In the genomic region with DNA sequence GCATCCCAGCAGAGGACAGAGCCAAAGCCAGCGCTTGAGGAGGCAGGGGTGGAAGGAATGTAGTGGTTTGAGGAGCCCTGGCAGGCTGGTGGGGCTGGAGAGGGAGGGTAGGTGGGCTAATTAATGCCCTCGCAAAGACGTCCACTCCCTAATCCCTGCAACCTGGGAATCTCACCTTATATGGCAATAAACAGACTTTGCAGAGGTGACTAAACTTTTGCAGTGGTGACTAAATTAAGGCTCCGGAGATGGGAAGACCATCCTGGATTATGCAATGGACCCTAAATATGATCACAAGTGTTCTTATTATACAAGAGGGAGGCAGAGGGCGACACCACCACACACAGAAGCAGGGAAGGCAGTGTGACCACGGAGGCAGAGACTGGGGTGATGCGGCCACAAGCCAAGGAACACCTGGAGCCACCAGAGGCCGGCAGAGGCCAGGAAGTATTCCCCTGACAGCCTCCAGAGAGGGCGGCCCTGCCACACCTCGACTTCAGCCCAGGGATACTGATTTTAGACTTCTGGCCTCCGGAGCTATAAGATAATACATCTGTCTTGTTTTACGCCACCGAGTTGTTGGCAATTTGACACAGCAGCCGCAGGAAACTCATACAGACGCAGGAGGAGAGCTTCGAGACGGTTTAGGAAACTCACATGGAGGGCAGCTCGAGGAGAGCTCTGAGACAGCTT, we compare ENCODE assay signal across 27 cellular contexts. TPM values are rescaled to one million over a fixed set of nuclear protein-coding genes. Genes with fewer than 3 reads are reported as not detected.
A peak's percentile ranks its signal among the peaks of the same experiment; 100 is the strongest.
DNase-seq lines count a peak whose midpoint lies in the region; ATAC-seq, FAIRE-seq and TF ChIP-seq lines count a peak whose summit lies in the region.
"Had no signal": no experiment of that assay in that cellular context is flagged by ENCODE, and none has a peak within 500 bp of the region (broad histone marks: within the 10 kb centered on the region; RNA-seq: fewer than 3 reads in every experiment).

No MANE protein-coding gene starts in this region.

- no peak for TF ChIP-seq POLR2A in K562 (conservative IDR thresholded peaks at IDR 0.05)

- H3K79me2 ChIP-seq in K562 (ENCODE audit: control insufficient read depth, insufficient read depth, low read length), result no peaks in the 10 kb centered on the region; the same call in 2 of the 3 replicates

- CTCF ChIA-PET in CD8-positive, alpha-beta memory T cell (lab: Charles Lee), result no interaction called here
- CTCF ChIA-PET in K562 (lab: Yijun Ruan, JAX; ENCODE audit: low intra/inter-chr PET ratio), result interaction anchor here (0.7 to 1.0 kb wide), 2 partner anchors 26 to 119 kb away, joined by 3 read pairs; no protein-coding TSS in a partner anchor
- CTCF ChIA-PET in CD4-positive, alpha-beta memory T cell (lab: Charles Lee; ENCODE audit: partially characterized antibody), result no interaction called here

- no peak overlapping the region for H3K4ac ChIP-seq in neuronal stem cell (ENCODE audit: low read length)

- peak overlapping the region; percentile 65 for H3K27ac ChIP-seq in CD8-positive, alpha-beta memory T cell (ENCODE audit: low read depth, low read length)
- H3K27ac ChIP-seq in K562 (ENCODE audit: extremely low read depth, low read depth, low read length) (peak overlapping the region; percentile 82), neuronal stem cell (replicated peaks; ENCODE audit: low read length) (no peak overlapping the region)
- H3K27ac ChIP-seq in CD4-positive, alpha-beta memory T cell (ENCODE audit: low read depth, low read length), result no peak overlapping the region
- H3K27ac ChIP-seq: BLaER1 treated with 17β-estradiol and CSF1 and Interleukin-3, amounts not matched to agents 10 nM and 100 nM; SJSA1; testis had no signal

- no peak overlapping the region for H2BK120ac ChIP-seq in neuronal stem cell (ENCODE audit: low read depth, low read length)

- intact Hi-C loops in K562 (cut with micrococcal nuclease), result loop anchor here (1.0 to 10.0 kb wide), 3 partner anchors 11 to 217 kb away; partner anchors contain the start of gene FBXO6
- intact Hi-C loops in CD4-positive, alpha-beta memory T cell (cut with micrococcal nuclease), result no loop called here

- H3K9ac ChIP-seq in K562 (ENCODE audit: insufficient read depth in 1 of 2, low read depth in 2 of 2, low read length in 2 of 2), result peak overlapping the region; percentile 44 to 65; a peak in 3 of 4 replicates
- H3K9ac ChIP-seq in neuronal stem cell (ENCODE audit: low read depth, low read length, poor library complexity), result peak overlapping the region; percentile 16
- H3K9ac ChIP-seq: BLaER1 treated with 17β-estradiol and CSF1 and Interleukin-3, amounts not matched to agents 10 nM and 100 nM had no signal

- H2AFZ ChIP-seq in K562 (ENCODE audit: low read depth, low read length) (peak overlapping the region; percentile 90), neuronal stem cell (ENCODE audit: low read length) (no peak overlapping the region)

- H3K27me3 Mint-ChIP-seq in CD8-positive, alpha-beta memory T cell, result peaks cover 18 to 38% of the 10 kb centered on the region in 2 donors
- peaks cover 10 to 20% of the 10 kb centered on the region in 2 donors for H3K27me3 Mint-ChIP-seq in CD4-positive, alpha-beta memory T cell

- peak; percentile 68 for FAIRE-seq in K562 (lab: Jason Lieb, UNC)
- FAIRE-seq: TTC549 had no signal

- H4K91ac ChIP-seq in neuronal stem cell (ENCODE audit: low read depth, low read length, poor library complexity), result no peak overlapping the region

- no peak overlapping the region for H4K8ac ChIP-seq in neuronal stem cell (ENCODE audit: low read depth, low read length)

- no peak overlapping the region for H3K14ac ChIP-seq in neuronal stem cell (ENCODE audit: low read length)

- H3K23ac ChIP-seq in neuronal stem cell (ENCODE audit: low read depth, low read length, poor library complexity), result no peak overlapping the region

- H3K27me3 ChIP-seq in CD8-positive, alpha-beta memory T cell (ENCODE audit: insufficient read depth, low read length, poor library complexity, severe bottlenecking), result no peaks in the 10 kb centered on the region
- H3K27me3 ChIP-seq in K562 (ENCODE audit: control insufficient read depth in 2 of 2, insufficient read depth in 2 of 2, low read length in 2 of 2) (no peaks in the 10 kb centered on the region), neuronal stem cell (ENCODE audit: control insufficient read depth in 3 of 3, insufficient read depth in 3 of 3, low read depth in 1 of 3, low read length in 3 of 3) (peaks cover 0 to 22% (median 0%) of the 10 kb centered on the region in 3 experiments)
- H3K27me3 ChIP-seq in CD4-positive, alpha-beta memory T cell (ENCODE audit: insufficient read depth, low read length), result no peaks in the 10 kb centered on the region
- H3K27me3 ChIP-seq: testis had no signal

- no peaks in the 10 kb centered on the region for H3K36me3 Mint-ChIP-seq in CD8-positive, alpha-beta memory T cell
- no peaks in the 10 kb centered on the region for H3K36me3 Mint-ChIP-seq in CD4-positive, alpha-beta memory T cell
- H3K36me3 Mint-ChIP-seq: stimulated activated naive B cell treated with anti-CD40 and anti-IgM and Interleukin-4, amounts not matched to agents 10 μg/mL and 1 μg/mL and 100 μg/mL, for 72 hours; T-cell had no signal

- H3K27ac Mint-ChIP-seq in CD8-positive, alpha-beta memory T cell, result peak overlapping the region in 1 of 8 donors; percentile 29
- no peak overlapping the region for H3K27ac Mint-ChIP-seq in CD4-positive, alpha-beta memory T cell
- H3K27ac Mint-ChIP-seq: activated CD8-positive, alpha-beta T cell treated with anti-CD3 and anti-CD28 coated beads, Interleukin-2, amount 10 ng/mL, durations not matched to agents 7 days and 5 days; dendritic cell treated with granulocyte-macrophage colony-stimulating factor and Interleukin-4, amounts not matched to agents 40 ng/mL and 50 ng/mL, for 4 days; stimulated activated naive B cell treated with anti-CD40 and anti-IgM and Interleukin-4, amounts not matched to agents 10 μg/mL and 1 μg/mL and 100 μg/mL, for 72 hours; T-cell had no signal

- H3K9me1 ChIP-seq in K562 (ENCODE audit: control insufficient read depth, insufficient read depth, low read length), result no peaks in the 10 kb centered on the region

- in situ Hi-C loops in K562 (cut with MboI), result no loop called here

- TF ChIP-seq EP300 in K562 (IDR thresholded peaks at IDR 0.05; ENCODE audit: low read length), result peak; percentile 33; the same call in 1 of the 2 replicates

- 38% methylated on average over 18 of the region's 18 CpGs for WGBS in K562 (ENCODE audit: insufficient coverage, low coverage, missing lambda C conversion rate)
- WGBS in neuronal stem cell (ENCODE audit: extremely low coverage in 2 of 2, insufficient read length in 2 of 2, insufficient replicate concordance in 1 of 2), 2 donors, result no CpG with 5 or more reads among the region's 18 CpGs

- no peak overlapping the region for H2BK5ac ChIP-seq in neuronal stem cell (ENCODE audit: low read length)

- DNase-seq in CD8-positive, alpha-beta memory T cell, result no peak
- DNase-seq in HT1080 (ENCODE audit: low read depth) (peak; percentile 25), K562 (ENCODE audit: extremely low read depth in 1 of 4, low spot score in 3 of 4) (peak in 3 of 4 experiments; percentile 46 to 81 (median 54)), neuronal stem cell (ENCODE audit: low spot score) (no peak), H4 (ENCODE audit: low spot score) (no peak), cerebellar cortex (ENCODE audit: low spot score) (no peak)
- no peak for DNase-seq in CD4-positive, alpha-beta memory T cell
- DNase-seq: activated CD8-positive, alpha-beta T cell treated with anti-CD3 and anti-CD28 coated beads, Interleukin-2, amount 10 ng/mL, durations not matched to agents 7 days and 5 days; activated naive CD4-positive, alpha-beta T cell; DND-41; H9; kidney glomerular epithelial cell; mammary epithelial cell; MM.1S; stimulated activated CD4-positive, alpha-beta T cell treated with anti-CD3 and anti-CD28 coated beads, Interleukin-12 subunit alpha, Interleukin-12 subunit beta, amount 100 ng/mL, for 4 hours; stimulated activated CD4-positive, alpha-beta T cell treated with anti-CD3 and anti-CD28 coated beads, Interleukin-4, amount 100 ng/mL, for 24 hours; stimulated activated naive B cell treated with anti-CD40 and anti-IgM and Interleukin-4, amounts not matched to agents 10 μg/mL and 1 μg/mL and 100 μg/mL, for 72 hours; T-cell; testis had no signal

- TF ChIP-seq CTCF in K562 (IDR thresholded peaks at IDR 0.05 in 2 of 3, conservative IDR thresholded peaks at IDR 0.05 in 1 of 3; ENCODE audit: insufficient read depth in 2 of 3, low read depth in 1 of 3, low read length in 3 of 3), result peak; percentile 50 to 73 (median 65)

- H3K4me3 ChIP-seq in CD8-positive, alpha-beta memory T cell (ENCODE audit: low read length), result no peak overlapping the region
- H3K4me3 ChIP-seq in K562 (no peak overlapping the region), neuronal stem cell (ENCODE audit: low read length in 2 of 2) (no peak overlapping the region)
- H3K4me3 ChIP-seq in CD4-positive, alpha-beta memory T cell (ENCODE audit: low read length in 2 of 2), result no peak overlapping the region
- H3K4me3 ChIP-seq: BLaER1 treated with 17β-estradiol and CSF1 and Interleukin-3, amounts not matched to agents 10 nM and 100 nM; SJSA1; testis had no signal

- H3K4me2 ChIP-seq in K562 (ENCODE audit: insufficient read depth, low read length) (peak overlapping the region; percentile 14), neuronal stem cell (ENCODE audit: insufficient read depth, low read length, poor library complexity, severe bottlenecking) (no peak overlapping the region)

- no peaks in the 10 kb centered on the region for H3K9me3 ChIP-seq in CD8-positive, alpha-beta memory T cell (ENCODE audit: low read length)
- H3K9me3 ChIP-seq in K562 (replicated peaks; ENCODE audit: control insufficient read depth, insufficient read depth, low read depth, low read length), result peaks cover 3% of the 10 kb centered on the region; the same call in 1 of the 2 replicates
- H3K9me3 ChIP-seq in neuronal stem cell (replicated peaks in 1 of 2; ENCODE audit: control insufficient read depth in 2 of 2, insufficient read depth in 1 of 2, low read depth in 1 of 2, low read length in 2 of 2), result no peaks in the 10 kb centered on the region
- no peaks in the 10 kb centered on the region for H3K9me3 ChIP-seq in CD4-positive, alpha-beta memory T cell (ENCODE audit: control insufficient read depth in 1 of 2, low read length in 2 of 2)
- H3K9me3 ChIP-seq: BLaER1 treated with 17β-estradiol and CSF1 and Interleukin-3, amounts not matched to agents 10 nM and 100 nM; SJSA1; testis had no signal

- POLR2A ChIA-PET in CD8-positive, alpha-beta memory T cell (lab: Charles Lee), result no interaction called here
- POLR2A ChIA-PET in K562 (lab: Yijun Ruan, JAX), result interaction anchor here (0.6 to 6.7 kb wide), 15 partner anchors 9 to 630 kb away, joined by 3 to 159 read pairs (median 4); no protein-coding TSS in a partner anchor
- POLR2A ChIA-PET in CD4-positive, alpha-beta memory T cell (lab: Charles Lee; ENCODE audit: partially characterized antibody), result no interaction called here

- H3K9me3 Mint-ChIP-seq in CD8-positive, alpha-beta memory T cell, result no peaks in the 10 kb centered on the region
- no peaks in the 10 kb centered on the region for H3K9me3 Mint-ChIP-seq in CD4-positive, alpha-beta memory T cell
- H3K9me3 Mint-ChIP-seq: dendritic cell treated with granulocyte-macrophage colony-stimulating factor and Interleukin-4, amounts not matched to agents 40 ng/mL and 50 ng/mL, for 4 days; T-cell had no signal

- no peak overlapping the region for H2BK15ac ChIP-seq in neuronal stem cell (ENCODE audit: low read length)

- H3K4me1 ChIP-seq in CD8-positive, alpha-beta memory T cell (ENCODE audit: insufficient read depth, low read length), result no peaks in the 10 kb centered on the region
- peaks cover 48 to 71% of the 10 kb centered on the region in 2 experiments for H3K4me1 ChIP-seq in K562 (replicated peaks in 1 of 2; ENCODE audit: control insufficient read depth in 2 of 2, insufficient read depth in 2 of 2, low read length in 2 of 2)
- H3K4me1 ChIP-seq in neuronal stem cell (ENCODE audit: control insufficient read depth in 2 of 2, insufficient read depth in 1 of 2, low read depth in 1 of 2, low read length in 2 of 2), result peaks cover 4 to 7% of the 10 kb centered on the region in 2 donors
- H3K4me1 ChIP-seq in CD4-positive, alpha-beta memory T cell (ENCODE audit: insufficient read depth, low read length), result no peaks in the 10 kb centered on the region
- H3K4me1 ChIP-seq: SJSA1 had no signal

- peak; percentile 26 to 63; a peak in 3 of 4 replicates for TF ChIP-seq RAD21 in K562 (CRISPR knock-in tag; conservative IDR thresholded peaks at IDR 0.05 in 1 of 2, IDR thresholded peaks at IDR 0.05 in 1 of 2)

- no peaks in the 10 kb centered on the region for H3K4me1 Mint-ChIP-seq in CD8-positive, alpha-beta memory T cell
- H3K4me1 Mint-ChIP-seq in CD4-positive, alpha-beta memory T cell, result no peaks in the 10 kb centered on the region
- H3K4me1 Mint-ChIP-seq: T-cell had no signal

- H2BK12ac ChIP-seq in neuronal stem cell (ENCODE audit: low read length), result no peak overlapping the region

- no TSS peak for BruUV-seq in K562 (replicated peaks; lab: Mats Ljungman, UMichigan)

- H3K4me3 Mint-ChIP-seq in CD8-positive, alpha-beta memory T cell, result no peak overlapping the region
- no peak overlapping the region for H3K4me3 Mint-ChIP-seq in CD4-positive, alpha-beta memory T cell
- H3K4me3 Mint-ChIP-seq: activated CD8-positive, alpha-beta T cell treated with anti-CD3 and anti-CD28 coated beads, Interleukin-2, amount 10 ng/mL, durations not matched to agents 7 days and 5 days; dendritic cell treated with granulocyte-macrophage colony-stimulating factor and Interleukin-4, amounts not matched to agents 40 ng/mL and 50 ng/mL, for 4 days; H9; stimulated activated naive B cell treated with anti-CD40 and anti-IgM and Interleukin-4, amounts not matched to agents 10 μg/mL and 1 μg/mL and 100 μg/mL, for 72 hours; T-cell had no signal

- H2AK5ac ChIP-seq in neuronal stem cell (ENCODE audit: low read depth, low read length), result no peak overlapping the region

- no peaks in the 10 kb centered on the region for H3K36me3 ChIP-seq in CD8-positive, alpha-beta memory T cell (ENCODE audit: insufficient read depth, low read length)
- H3K36me3 ChIP-seq in K562 (ENCODE audit: control insufficient read depth, insufficient read depth, low read length), result no peaks in the 10 kb centered on the region
- H3K36me3 ChIP-seq in neuronal stem cell (replicated peaks in 1 of 2; ENCODE audit: control insufficient read depth in 2 of 2, insufficient read depth in 2 of 2, low read length in 2 of 2), result no peaks in the 10 kb centered on the region
- H3K36me3 ChIP-seq in CD4-positive, alpha-beta memory T cell (ENCODE audit: insufficient read depth, low read length), result no peaks in the 10 kb centered on the region
- H3K36me3 ChIP-seq: BLaER1 treated with 17β-estradiol and CSF1 and Interleukin-3, amounts not matched to agents 10 nM and 100 nM; SJSA1 had no signal

- peak; percentile 56 for ATAC-seq in K562
- ATAC-seq: activated CD8-positive, alpha-beta T cell treated with anti-CD3 and anti-CD28 coated beads, Interleukin-2, amount 10 ng/mL, durations not matched to agents 7 days and 5 days; stimulated activated naive B cell treated with anti-CD40 and anti-IgM and Interleukin-4, amounts not matched to agents 10 μg/mL and 1 μg/mL and 100 μg/mL, for 72 hours; T-cell had no signal

- no peaks in the 10 kb centered on the region for H4K20me1 ChIP-seq in K562 (replicated peaks; ENCODE audit: control insufficient read depth, insufficient read depth, low read length)

- peaks cover 3% of the 10 kb centered on the region for H3K79me1 ChIP-seq in neuronal stem cell (ENCODE audit: low read depth, low read length)

- no peak overlapping the region for H3K18ac ChIP-seq in neuronal stem cell (ENCODE audit: low read length)

RNA-seq across cellular contexts. Expression of gene NPPB, which starts 23.1 kb away (rescaled TPM):
- total RNA-seq in CD8-positive, alpha-beta memory T cell, result not detected
- not detected for polyA plus RNA-seq in CD8-positive, alpha-beta memory T cell
- not detected in 2 replicates for total RNA-seq in HT1080 (2014; rRNA removed; shearing (Covaris generic))
- polyA plus RNA-seq in HT1080 (2015; cell fraction: cytosol; rRNA removed), result not detected in 2 replicates
- polyA plus RNA-seq in HT1080 (2015; cell fraction: nucleus; rRNA removed), result not detected in 2 replicates
- total RNA-seq in K562 (2011; cell fraction: chromatin; rRNA removed; ENCODE audit: low replicate concordance), result not detected in 2 replicates
- total RNA-seq in K562 (2011; cell fraction: nucleolus; rRNA removed), result not detected in 2 replicates
- not detected in 2 replicates for total RNA-seq in K562 (2011; cell fraction: nucleoplasm; rRNA removed)
- total RNA-seq in K562 (2014; rRNA removed) (not detected in 2 replicates), K562 (2014; rRNA removed; fragmentation: Illumina TruSeq; extraction: Trizol) (not detected in 2 replicates), K562 (2015; rRNA removed; fragmentation: Illumina TruSeq; extraction: Trizol) (not detected in 2 replicates), K562 (2021) (not detected in 2 replicates)
- polyA plus RNA-seq in K562 (2011; rRNA removed) (not detected in 2 replicates), K562 (2014; fragmentation: Illumina TruSeq; extraction: Trizol) (not detected in 2 replicates), K562 (2014; fragmentation: Nextera tagmentation; extraction: Ambion mirVana) (not detected), K562 (2014; rRNA removed) (not detected in 2 replicates)
- not detected in 2 replicates for polyA plus RNA-seq in K562 (2011; cell fraction: cytosol; rRNA removed)
- not detected in 2 replicates for polyA plus RNA-seq in K562 (2011; cell fraction: nucleus; rRNA removed)
- polyA plus RNA-seq in K562 (2012), result not detected in 2 replicates
- not detected in 2 replicates for polyA minus RNA-seq in K562 (2011; rRNA and poly(A)+ RNA removed)
- not detected in 2 replicates for polyA minus RNA-seq in K562 (2011; cell fraction: cytosol; rRNA and poly(A)+ RNA removed)
- not detected in 2 replicates for polyA minus RNA-seq in K562 (2011; cell fraction: nucleus; rRNA and poly(A)+ RNA removed)
- polyA plus RNA-seq in neuronal stem cell (2013, experiment 1 of 2), result 5.4 TPM
- 5.2 TPM for polyA plus RNA-seq in neuronal stem cell (2013, experiment 2 of 2)
- not detected in 2 replicates for total RNA-seq in H4 (2014; rRNA removed; shearing (Covaris generic))
- not detected for total RNA-seq in CD4-positive, alpha-beta memory T cell
- polyA plus RNA-seq in CD4-positive, alpha-beta memory T cell, result not detected
- total RNA-seq: activated CD8-positive, alpha-beta T cell treated with anti-CD3 and anti-CD28 coated beads, Interleukin-2, amount 10 ng/mL, durations not matched to agents 7 days and 5 days; NCI-H460; renal cortical epithelial cell; T-cell had no signal
- polyA plus RNA-seq: AG04450, mammary epithelial cell had no signal

RNA-seq across cellular contexts. Expression of gene NPPA, which starts 34.3 kb away (rescaled TPM):
- not detected for total RNA-seq in CD8-positive, alpha-beta memory T cell
- not detected for polyA plus RNA-seq in CD8-positive, alpha-beta memory T cell
- total RNA-seq in HT1080 (2014; rRNA removed; shearing (Covaris generic)), result not detected in 2 replicates
- not detected in 2 replicates for polyA plus RNA-seq in HT1080 (2015; cell fraction: cytosol; rRNA removed)
- not detected in 2 replicates for polyA plus RNA-seq in HT1080 (2015; cell fraction: nucleus; rRNA removed)
- total RNA-seq in K562 (2011; cell fraction: chromatin; rRNA removed; ENCODE audit: low replicate concordance), result not detected in 2 replicates
- not detected in 2 replicates for total RNA-seq in K562 (2011; cell fraction: nucleolus; rRNA removed)
- not detected in 2 replicates for total RNA-seq in K562 (2011; cell fraction: nucleoplasm; rRNA removed)
- total RNA-seq in K562 (2014; rRNA removed) (not detected in 2 replicates), K562 (2014; rRNA removed; fragmentation: Illumina TruSeq; extraction: Trizol) (not detected in 2 replicates), K562 (2015; rRNA removed; fragmentation: Illumina TruSeq; extraction: Trizol) (not detected in 2 replicates), K562 (2021) (not detected in 2 replicates)
- polyA plus RNA-seq in K562 (2011; rRNA removed) (not detected in 2 replicates), K562 (2014; fragmentation: Illumina TruSeq; extraction: Trizol) (not detected in 2 replicates), K562 (2014; fragmentation: Nextera tagmentation; extraction: Ambion mirVana) (not detected), K562 (2014; rRNA removed) (not detected in 2 replicates)
- polyA plus RNA-seq in K562 (2011; cell fraction: cytosol; rRNA removed), result not detected in 2 replicates
- polyA plus RNA-seq in K562 (2011; cell fraction: nucleus; rRNA removed), result not detected in 2 replicates
- 0.37 and 0.44 TPM in 2 replicates for polyA plus RNA-seq in K562 (2012)
- not detected in 2 replicates for polyA minus RNA-seq in K562 (2011; rRNA and poly(A)+ RNA removed)
- not detected in 2 replicates for polyA minus RNA-seq in K562 (2011; cell fraction: cytosol; rRNA and poly(A)+ RNA removed)
- not detected in 2 replicates for polyA minus RNA-seq in K562 (2011; cell fraction: nucleus; rRNA and poly(A)+ RNA removed)
- polyA plus RNA-seq in neuronal stem cell (2013, experiment 1 of 2), result not detected
- polyA plus RNA-seq in neuronal stem cell (2013, experiment 2 of 2), result not detected
- not detected in 2 replicates for total RNA-seq in H4 (2014; rRNA removed; shearing (Covaris generic))
- total RNA-seq in CD4-positive, alpha-beta memory T cell, result not detected
- not detected for polyA plus RNA-seq in CD4-positive, alpha-beta memory T cell
- total RNA-seq: activated CD8-positive, alpha-beta T cell treated with anti-CD3 and anti-CD28 coated beads, Interleukin-2, amount 10 ng/mL, durations not matched to agents 7 days and 5 days; glomerular endothelial cell; H9; mammary epithelial cell; NCI-H460; renal cortical epithelial cell; SJSA1; T-cell; testis had no signal
- polyA plus RNA-seq: AG04450, mammary epithelial cell had no signal

RNA-seq across cellular contexts. Expression of gene KIAA2013, which starts 44.3 kb away (rescaled TPM):
- total RNA-seq in CD8-positive, alpha-beta memory T cell, result 10 to 100 TPM; 31.3 to 33.9 TPM
- 63.2 TPM for polyA plus RNA-seq in CD8-positive, alpha-beta memory T cell
- total RNA-seq in HT1080 (2014; rRNA removed; shearing (Covaris generic)), result 62.1 and 78.4 TPM in 2 replicates
- 76.9 and 86.2 TPM in 2 replicates for polyA plus RNA-seq in HT1080 (2015; cell fraction: cytosol; rRNA removed)
- polyA plus RNA-seq in HT1080 (2015; cell fraction: nucleus; rRNA removed), result 60.8 and 66.9 TPM in 2 replicates
- 23.5 and 87.3 TPM in 2 replicates for total RNA-seq in K562 (2011; cell fraction: chromatin; rRNA removed; ENCODE audit: low replicate concordance)
- 116 and 137 TPM in 2 replicates for total RNA-seq in K562 (2011; cell fraction: nucleolus; rRNA removed)
- total RNA-seq in K562 (2011; cell fraction: nucleoplasm; rRNA removed), result 76.4 and 80.1 TPM in 2 replicates
- 55.0 and 62.5 TPM in 2 replicates for total RNA-seq in K562 (2014; rRNA removed)
- total RNA-seq in K562 (2014; rRNA removed; fragmentation: Illumina TruSeq; extraction: Trizol), result 10.8 and 12.9 TPM in 2 replicates
- 36.8 TPM in 2 replicates for total RNA-seq in K562 (2015; rRNA removed; fragmentation: Illumina TruSeq; extraction: Trizol)
- total RNA-seq in K562 (2021), result 57.1 and 57.6 TPM in 2 replicates
- 38.8 and 61.3 TPM in 2 replicates for polyA plus RNA-seq in K562 (2011; rRNA removed)
- 106 and 197 TPM in 2 replicates for polyA plus RNA-seq in K562 (2011; cell fraction: cytosol; rRNA removed)
- 47.0 and 58.8 TPM in 2 replicates for polyA plus RNA-seq in K562 (2011; cell fraction: nucleus; rRNA removed)
- 35.0 and 51.2 TPM in 2 replicates for polyA plus RNA-seq in K562 (2012)
- polyA plus RNA-seq in K562 (2014; fragmentation: Illumina TruSeq; extraction: Trizol), result 21.8 and 34.4 TPM in 2 replicates
- 1 to 10 TPM; 2.2 to 3.0 TPM for polyA plus RNA-seq in K562 (2014; fragmentation: Nextera tagmentation; extraction: Ambion mirVana)
- 50.7 and 56.7 TPM in 2 replicates for polyA plus RNA-seq in K562 (2014; rRNA removed)
- polyA minus RNA-seq in K562 (2011; rRNA and poly(A)+ RNA removed), result 23.2 and 34.4 TPM in 2 replicates
- 47.3 and 62.2 TPM in 2 replicates for polyA minus RNA-seq in K562 (2011; cell fraction: cytosol; rRNA and poly(A)+ RNA removed)
- 14.8 and 25.5 TPM in 2 replicates for polyA minus RNA-seq in K562 (2011; cell fraction: nucleus; rRNA and poly(A)+ RNA removed)
- 25.3 TPM for polyA plus RNA-seq in neuronal stem cell (2013, experiment 1 of 2)
- 24.8 TPM for polyA plus RNA-seq in neuronal stem cell (2013, experiment 2 of 2)
- total RNA-seq in H4 (2014; rRNA removed; shearing (Covaris generic)), result 29.9 and 38.9 TPM in 2 replicates
- 10 to 100 TPM; 34.5 to 34.6 TPM for total RNA-seq in CD4-positive, alpha-beta memory T cell
- 10 to 100 TPM; 28.4 to 52.6 TPM for polyA plus RNA-seq in CD4-positive, alpha-beta memory T cell

RNA-seq across cellular contexts. Expression of gene PLOD1, which starts 52.6 kb away (rescaled TPM):
- 10 to 100 TPM; 25.8 to 31.0 TPM for total RNA-seq in CD8-positive, alpha-beta memory T cell
- polyA plus RNA-seq in CD8-positive, alpha-beta memory T cell, result 9.4 TPM
- total RNA-seq in HT1080 (2014; rRNA removed; shearing (Covaris generic)), result 66.4 and 72.4 TPM in 2 replicates
- 136 and 145 TPM in 2 replicates for polyA plus RNA-seq in HT1080 (2015; cell fraction: cytosol; rRNA removed)
- polyA plus RNA-seq in HT1080 (2015; cell fraction: nucleus; rRNA removed), result 380 and 424 TPM in 2 replicates
- total RNA-seq in K562 (2011; cell fraction: chromatin; rRNA removed; ENCODE audit: low replicate concordance), result 140 and 357 TPM in 2 replicates
- total RNA-seq in K562 (2011; cell fraction: nucleolus; rRNA removed), result 408 and 448 TPM in 2 replicates
- 258 and 294 TPM in 2 replicates for total RNA-seq in K562 (2011; cell fraction: nucleoplasm; rRNA removed)
- total RNA-seq in K562 (2014; rRNA removed) (58.5 and 81.4 TPM in 2 replicates), K562 (2014; rRNA removed; fragmentation: Illumina TruSeq; extraction: Trizol) (30.7 and 41.6 TPM in 2 replicates), K562 (2015; rRNA removed; fragmentation: Illumina TruSeq; extraction: Trizol) (49.6 and 51.6 TPM in 2 replicates), K562 (2021) (90.8 and 92.9 TPM in 2 replicates)
- polyA plus RNA-seq in K562 (2011; rRNA removed) (80.2 and 156 TPM in 2 replicates), K562 (2014; fragmentation: Illumina TruSeq; extraction: Trizol) (76.9 and 83.7 TPM in 2 replicates), K562 (2014; fragmentation: Nextera tagmentation; extraction: Ambion mirVana) (10 to 100 TPM; 16.6 to 27.1 TPM), K562 (2014; rRNA removed) (52.7 and 70.2 TPM in 2 replicates)
- polyA plus RNA-seq in K562 (2011; cell fraction: cytosol; rRNA removed), result 160 and 179 TPM in 2 replicates
- polyA plus RNA-seq in K562 (2011; cell fraction: nucleus; rRNA removed), result 178 and 231 TPM in 2 replicates
- 112 and 129 TPM in 2 replicates for polyA plus RNA-seq in K562 (2012)
- polyA minus RNA-seq in K562 (2011; rRNA and poly(A)+ RNA removed), result 77.2 and 82.6 TPM in 2 replicates
- 127 and 153 TPM in 2 replicates for polyA minus RNA-seq in K562 (2011; cell fraction: cytosol; rRNA and poly(A)+ RNA removed)
- polyA minus RNA-seq in K562 (2011; cell fraction: nucleus; rRNA and poly(A)+ RNA removed), result 55.1 and 85.3 TPM in 2 replicates
- 32.4 TPM for polyA plus RNA-seq in neuronal stem cell (2013, experiment 1 of 2)
- 31.9 TPM for polyA plus RNA-seq in neuronal stem cell (2013, experiment 2 of 2)
- total RNA-seq in H4 (2014; rRNA removed; shearing (Covaris generic)), result 105 and 112 TPM in 2 replicates
- total RNA-seq in CD4-positive, alpha-beta memory T cell, result 1 to 10 TPM; 2.9 to 3.6 TPM
- polyA plus RNA-seq in CD4-positive, alpha-beta memory T cell, result 1 to 10 TPM; 2.5 to 2.6 TPM

Comparison
In these comparisons a context has a peak if more than half of its experiments do, and no peak if none do; other contexts are left out.
1. DNase-seq: peak in HT1080 (single experiment) and K562 (3 of 4); none in CD8-positive, alpha-beta memory T cell (0 of 5), neuronal stem cell (single experiment), H4 (single experiment), CD4-positive, alpha-beta memory T cell (0 of 5) and cerebellar cortex (single experiment).
2. H3K27ac ChIP-seq: peak in CD8-positive, alpha-beta memory T cell (single experiment) and K562 (single experiment); none in neuronal stem cell (single experiment) and CD4-positive, alpha-beta memory T cell (single experiment).